20 cellular contexts compared by ENCODE assay signal in the genomic region with DNA sequence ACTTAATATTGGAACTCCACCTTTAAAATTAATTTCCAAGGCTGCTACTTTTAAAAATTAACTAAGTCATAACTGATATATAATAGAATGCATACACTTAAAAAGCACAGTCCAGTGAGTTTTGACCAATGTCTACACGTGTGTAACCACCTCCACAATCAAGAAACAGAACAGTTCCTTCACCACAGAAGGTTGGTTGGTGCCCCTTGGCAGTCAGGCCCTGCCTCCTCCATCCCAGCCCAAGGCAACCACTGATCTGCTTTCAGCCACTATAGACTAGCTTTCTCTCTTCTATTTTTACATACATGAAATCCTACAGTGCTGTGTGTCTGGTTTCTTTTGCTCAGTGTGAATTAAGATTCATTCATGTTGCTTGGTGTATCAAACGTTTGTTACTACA.
"Had no signal": no experiment of that assay in that cellular context is flagged by ENCODE, and none has a peak within 500 bp of the region (broad histone marks: within the 10 kb centered on the region; RNA-seq: fewer than 3 reads in every experiment).

No MANE protein-coding gene starts in this region.

- H3K9me3 ChIP-seq: esophagus muscularis mucosa, gastrocnemius medialis, prostate gland, right lobe of liver, thyroid gland had no signal

- H3K9ac ChIP-seq: parathyroid adenoma had no signal

- H3K4me1 ChIP-seq: gastrocnemius medialis, parathyroid adenoma, prostate gland, right lobe of liver, thyroid gland had no signal

- H3K27ac ChIP-seq: epithelial cell of prostate, esophagus muscularis mucosa, gastrocnemius medialis, heart right ventricle, parathyroid adenoma, prostate gland, right lobe of liver, suprapubic skin, thyroid gland, upper lobe of left lung had no signal

- H3K27me3 ChIP-seq: esophagus muscularis mucosa, gastrocnemius medialis, heart right ventricle, right lobe of liver, suprapubic skin, thyroid gland, upper lobe of left lung had no signal

- H3K4me3 ChIP-seq: esophagus muscularis mucosa, gastrocnemius medialis, heart right ventricle, prostate gland, right lobe of liver, suprapubic skin, thyroid gland, upper lobe of left lung had no signal

- H2AFZ ChIP-seq: parathyroid adenoma had no signal

- H3K79me2 ChIP-seq: parathyroid adenoma had no signal

- H3K36me3 ChIP-seq: esophagus muscularis mucosa, gastrocnemius medialis, heart right ventricle, prostate gland, right lobe of liver, suprapubic skin, thyroid gland, upper lobe of left lung had no signal

- ATAC-seq: effector memory CD8-positive, alpha-beta T cell; gastrocnemius medialis; heart right ventricle; left lobe of liver; naive thymus-derived CD4-positive, alpha-beta T cell; right lobe of liver had no signal

- DNase-seq: effector memory CD8-positive, alpha-beta T cell; gastrocnemius medialis; heart right ventricle; hypothalamus; islet precursor cell; mammary epithelial cell; naive thymus-derived CD4-positive, alpha-beta T cell; nephron progenitor cell; right lobe of liver; stimulated activated CD4-positive, alpha-beta T cell treated with anti-CD3 and anti-CD28 coated beads, Interleukin-4, amount 100 ng/mL, for 1 hour; stimulated activated naive CD4-positive, alpha-beta T cell; thyroid gland; upper lobe of left lung had no signal

- FAIRE-seq: colon had no signal
